Comparison of ENCODE assay signal across 18 cellular contexts in the genomic region with DNA sequence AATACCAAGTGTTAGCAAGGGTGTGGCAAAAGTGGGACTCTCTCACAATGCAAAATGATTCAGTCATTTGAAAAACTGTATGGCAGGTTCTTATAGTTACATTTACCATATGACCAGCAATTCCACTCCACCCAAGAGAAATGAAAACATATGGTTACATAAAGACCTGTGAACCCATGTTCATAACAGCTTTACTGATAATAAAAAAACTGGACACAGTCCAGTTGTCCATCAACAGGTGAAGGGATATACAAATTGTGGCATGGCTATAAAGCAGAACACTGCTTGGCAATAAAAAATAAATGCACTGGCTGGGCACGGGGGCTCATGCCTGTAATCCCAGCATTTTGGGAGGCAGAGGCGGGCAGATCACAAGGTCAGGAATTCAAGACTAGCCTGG. TPM values are rescaled to one million over a fixed set of nuclear protein-coding genes. Genes with fewer than 3 reads are reported as not detected.
DNase-seq lines count a peak whose midpoint lies in the region; FAIRE-seq and TF ChIP-seq lines count a peak whose summit lies in the region.
"Had no signal": no experiment of that assay in that cellular context is flagged by ENCODE, and none has a peak within 500 bp of the region (broad histone marks: within the 10 kb centered on the region; RNA-seq: fewer than 3 reads in every experiment).

No MANE protein-coding gene starts in this region.

- no peak overlapping the region for H3K4me3 ChIP-seq in HEK293 (ENCODE audit: low read depth, low read length)
- no peak overlapping the region for H3K4me3 ChIP-seq in fibroblast of villous mesenchyme (ENCODE audit: low read depth, low read length)
- H3K4me3 ChIP-seq in small intestine (ENCODE audit: low read depth in 1 of 2, low read length in 2 of 2), result no peak overlapping the region
- H3K4me3 ChIP-seq: BLaER1, HAP-1 had no signal

- H3K9me3 ChIP-seq in HEK293 (ENCODE audit: control insufficient read depth, insufficient read depth, low read depth, low read length) (no peaks in the 10 kb centered on the region), small intestine (ENCODE audit: control insufficient read depth, low read depth) (no peaks in the 10 kb centered on the region)
- H3K9me3 ChIP-seq: Caco-2, HAP-1 had no signal

- WGBS in small intestine, 3 donors, result 89 to 98% (median 94%) methylated on average over 2 of the region's 2 CpGs

- TF ChIP-seq CTCF in HEK293 (tag by site-specific recombination; IDR thresholded peaks at IDR 0.05), result no peak
- no peak for TF ChIP-seq CTCF in fibroblast of villous mesenchyme (IDR thresholded peaks at IDR 0.05; ENCODE audit: insufficient read depth, low read depth, low read length)

- DNase-seq in NCI-H69 (lab: John Stamatoyannopoulos, UW), result peak; percentile 11
- peak; percentile 21 for DNase-seq in fibroblast of villous mesenchyme (ENCODE audit: low read depth)
- DNase-seq in small intestine, result peak; percentile 30
- DNase-seq in mesenteric fat pad (ENCODE audit: low spot score), result no peak
- DNase-seq in activated CD8-positive, alpha-beta memory T cell treated with anti-CD3 and anti-CD28 coated beads for 24 hours, result no peak
- DNase-seq in activated CD4-positive, CD25-positive, alpha-beta regulatory T cell (lab: John Stamatoyannopoulos, UW), result no peak
- DNase-seq: Caco-2; CD4-positive, CD25-positive, alpha-beta regulatory T cell; CD8-positive, alpha-beta T cell; DMS153; DND-41; GOT3 had no signal

- H3K4me1 ChIP-seq in HEK293 (ENCODE audit: control insufficient read depth, insufficient read depth, low read length) (no peaks in the 10 kb centered on the region), small intestine (ENCODE audit: control insufficient read depth in 2 of 2, insufficient read depth in 1 of 2, low read depth in 1 of 2, low read length in 1 of 2) (no peaks in the 10 kb centered on the region)
- H3K4me1 ChIP-seq: BLaER1, HAP-1 had no signal

- no peak for FAIRE-seq in small intestine (lab: Jason Lieb, UNC)
- FAIRE-seq: H54 had no signal

- POLR2A ChIA-PET in HEK293 (lab: Yijun Ruan, JAX), result no interaction called here

- no peaks in the 10 kb centered on the region for H3K27me3 ChIP-seq in small intestine (ENCODE audit: control insufficient read depth in 2 of 2, insufficient read depth in 2 of 2, low read length in 2 of 2)
- H3K27me3 ChIP-seq: BLaER1 had no signal

- no peak overlapping the region for H3K27ac ChIP-seq in HEK293 (ENCODE audit: extremely low read depth, low read depth, low read length)
- H3K27ac ChIP-seq in small intestine (ENCODE audit: low read depth in 1 of 2, low read length in 1 of 2), result no peak overlapping the region
- H3K27ac ChIP-seq: 22Rv1, BLaER1, C4-2B had no signal

- CTCF ChIA-PET in HEK293 (lab: Yijun Ruan, JAX), result no interaction called here

- peaks cover 4 to 36% of the 10 kb centered on the region in 2 experiments; a peak in 2 of 3 replicates for H3K36me3 ChIP-seq in HEK293 (ENCODE audit: control insufficient read depth in 2 of 2, insufficient read depth in 1 of 2, low read length in 2 of 2)
- peaks cover 0 to 5% of the 10 kb centered on the region in 2 donors for H3K36me3 ChIP-seq in small intestine (ENCODE audit: control insufficient read depth in 2 of 2, insufficient read depth in 2 of 2, low read length in 2 of 2)

TF ChIP-seq in HEK293, 187 proteins besides CTCF, POLR2A, EP300 and RAD21 (continues in another document):
- TF ChIP-seq ZNF133 (tag by site-specific recombination; IDR thresholded peaks at IDR 0.05) (no peak), ZNF24 (tag by site-specific recombination; IDR thresholded peaks at IDR 0.05) (no peak), ZNF140 (tag by site-specific recombination; IDR thresholded peaks at IDR 0.05) (0 out of 2 replicates have a peak, but pooled peaks have one; percentile 30), ZNF37A (tag by site-specific recombination; IDR thresholded peaks at IDR 0.05) (no peak), ATF2 (tag by site-specific recombination; IDR thresholded peaks at IDR 0.05; ENCODE audit: low read depth) (no peak), ZNF529 (tag by site-specific recombination; IDR thresholded peaks at IDR 0.05; ENCODE audit: insufficient replicate concordance) (no peak), ZNF23 (tag by site-specific recombination; IDR thresholded peaks at IDR 0.05; ENCODE audit: borderline replicate concordance) (no peak), ZNF26 (tag by site-specific recombination; IDR thresholded peaks at IDR 0.05) (no peak), ZNF768 (tag by site-specific recombination; IDR thresholded peaks at IDR 0.05) (no peak), MYNN (tag by site-specific recombination; IDR thresholded peaks at IDR 0.05; ENCODE audit: borderline replicate concordance) (no peak), ZNF10 (tag by site-specific recombination; IDR thresholded peaks at IDR 0.05) (peak; percentile 62; the same call in 1 of the 2 replicates), ZBTB7A (tag by site-specific recombination; IDR thresholded peaks at IDR 0.05; ENCODE audit: low read depth) (no peak), GLIS1 (tag by site-specific recombination; IDR thresholded peaks at IDR 0.05) (no peak), HOXC10 (CRISPR knock-in tag; IDR thresholded peaks at IDR 0.05) (no peak), SCRT2 (tag by site-specific recombination; IDR thresholded peaks at IDR 0.05) (peak; percentile 76)
- TF ChIP-seq, protein P1, sequence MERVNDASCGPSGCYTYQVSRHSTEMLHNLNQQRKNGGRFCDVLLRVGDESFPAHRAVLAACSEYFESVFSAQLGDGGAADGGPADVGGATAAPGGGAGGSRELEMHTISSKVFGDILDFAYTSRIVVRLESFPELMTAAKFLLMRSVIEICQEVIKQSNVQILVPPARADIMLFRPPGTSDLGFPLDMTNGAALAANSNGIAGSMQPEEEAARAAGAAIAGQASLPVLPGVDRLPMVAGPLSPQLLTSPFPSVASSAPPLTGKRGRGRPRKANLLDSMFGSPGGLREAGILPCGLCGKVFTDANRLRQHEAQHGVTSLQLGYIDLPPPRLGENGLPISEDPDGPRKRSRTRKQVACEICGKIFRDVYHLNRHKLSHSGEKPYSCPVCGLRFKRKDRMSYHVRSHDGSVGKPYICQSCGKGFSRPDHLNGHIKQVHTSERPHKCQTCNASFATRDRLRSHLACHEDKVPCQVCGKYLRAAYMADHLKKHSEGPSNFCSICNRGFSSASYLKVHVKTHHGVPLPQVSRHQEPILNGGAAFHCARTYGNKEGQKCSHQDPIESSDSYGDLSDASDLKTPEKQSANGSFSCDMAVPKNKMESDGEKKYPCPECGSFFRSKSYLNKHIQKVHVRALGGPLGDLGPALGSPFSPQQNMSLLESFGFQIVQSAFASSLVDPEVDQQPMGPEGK (tag by site-specific recombination; IDR thresholded peaks at IDR 0.05), result no peak
- TF ChIP-seq, protein P2, sequence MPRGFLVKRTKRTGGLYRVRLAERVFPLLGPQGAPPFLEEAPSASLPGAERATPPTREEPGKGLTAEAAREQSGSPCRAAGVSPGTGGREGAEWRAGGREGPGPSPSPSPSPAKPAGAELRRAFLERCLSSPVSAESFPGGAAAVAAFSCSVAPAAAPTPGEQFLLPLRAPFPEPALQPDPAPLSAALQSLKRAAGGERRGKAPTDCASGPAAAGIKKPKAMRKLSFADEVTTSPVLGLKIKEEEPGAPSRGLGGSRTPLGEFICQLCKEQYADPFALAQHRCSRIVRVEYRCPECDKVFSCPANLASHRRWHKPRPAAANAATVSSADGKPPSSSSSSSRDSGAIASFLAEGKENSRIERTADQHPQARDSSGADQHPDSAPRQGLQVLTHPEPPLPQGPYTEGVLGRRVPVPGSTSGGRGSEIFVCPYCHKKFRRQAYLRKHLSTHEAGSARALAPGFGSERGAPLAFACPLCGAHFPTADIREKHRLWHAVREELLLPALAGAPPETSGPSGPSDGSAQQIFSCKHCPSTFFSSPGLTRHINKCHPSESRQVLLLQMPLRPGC (tag by site-specific recombination; IDR thresholded peaks at IDR 0.05), result no peak
- TF ChIP-seq, protein P3, sequence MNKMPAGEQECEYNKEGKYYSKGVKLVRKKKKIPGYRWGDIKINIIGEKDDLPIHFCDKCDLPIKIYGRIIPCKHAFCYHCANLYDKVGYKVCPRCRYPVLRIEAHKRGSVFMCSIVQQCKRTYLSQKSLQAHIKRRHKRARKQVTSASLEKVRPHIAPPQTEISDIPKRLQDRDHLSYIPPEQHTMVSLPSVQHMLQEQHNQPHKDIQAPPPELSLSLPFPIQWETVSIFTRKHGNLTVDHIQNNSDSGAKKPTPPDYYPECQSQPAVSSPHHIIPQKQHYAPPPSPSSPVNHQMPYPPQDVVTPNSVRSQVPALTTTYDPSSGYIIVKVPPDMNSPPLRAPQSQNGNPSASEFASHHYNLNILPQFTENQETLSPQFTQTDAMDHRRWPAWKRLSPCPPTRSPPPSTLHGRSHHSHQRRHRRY (tag by site-specific recombination; IDR thresholded peaks at IDR 0.05), result no peak

RNA-seq across cellular contexts. Expression of gene RAD18, which starts 30.8 kb away (rescaled TPM):
- 11.9 and 18.1 TPM in 2 replicates for total RNA-seq in fibroblast of villous mesenchyme
- polyA plus RNA-seq in small intestine, result 10 to 100 TPM in 1 of 3 donors, 1 to 10 TPM in 2; 6.2 to 16.3 (median 9.9) TPM
- total RNA-seq in mesenteric fat pad, result 6.6 TPM

Comparison
In these comparisons a context has a peak if more than half of its experiments do, and no peak if none do; other contexts are left out.
1. DNase-seq: peak in NCI-H69 (single experiment), fibroblast of villous mesenchyme (single experiment) and small intestine (single experiment); none in mesenteric fat pad (single experiment), activated CD8-positive, alpha-beta memory T cell treated with anti-CD3 and anti-CD28 coated beads for 24 hours (single experiment) and activated CD4-positive, CD25-positive, alpha-beta regulatory T cell (0 of 4).